In genomic region chr17:44186307-44187130, GRCh38 we compare ENCODE assay signal across 8 cellular contexts. TPM values are rescaled to one million over a fixed set of nuclear protein-coding genes. Genes with fewer than 3 reads are reported as not detected.
DNase-seq lines count a peak whose midpoint lies in the region; ATAC-seq and TF ChIP-seq lines count a peak whose summit lies in the region.

Gene TMUB2 (plus strand): TSS chr17:44186972. CDS start chr17:44187709, 737 bp downstream.

- H3K9me3 ChIP-seq in Karpas-422 (ENCODE audit: low read length) (no peaks in the 10 kb centered on the region), esophagus squamous epithelium (no peaks in the 10 kb centered on the region)

- H3K79me2 ChIP-seq in Karpas-422 (ENCODE audit: low read length): peaks cover 61% of the 10 kb centered on the region

- TF ChIP-seq CTCF in esophagus squamous epithelium (IDR thresholded peaks at IDR 0.05): peak in 1 of 6 experiments; percentile 16

- WGBS in esophagus squamous epithelium, 2 donors: 1% methylated on average over 20 to 32 of the region's 50 CpGs

- H3K36me3 ChIP-seq in Karpas-422 (ENCODE audit: insufficient read depth, low read length) (0 out of 2 replicates have a peak, but pooled peaks cover 8% of the 10 kb centered on the region), esophagus squamous epithelium (peaks cover 13 to 49% (median 17%) of the 10 kb centered on the region in 3 donors)

- intact Hi-C loops in esophagus squamous epithelium (cut with DNase I): no loop called here

- peak within 1 kb of the TSS; percentile 95 for H3K9ac ChIP-seq in Karpas-422 (ENCODE audit: low read length)

- peak in 3 of 4 donors; percentile 60 to 84 (median 77) for TF ChIP-seq POLR2A in esophagus squamous epithelium (IDR thresholded peaks at IDR 0.05)

- H3K4me1 ChIP-seq in Karpas-422 (ENCODE audit: low read length) (peaks cover 23% of the 10 kb centered on the region), esophagus squamous epithelium (peaks cover 12 to 46% (median 20%) of the 10 kb centered on the region in 3 donors)

- no peaks in the 10 kb centered on the region for H3K9me2 ChIP-seq in Karpas-422 (replicated peaks; ENCODE audit: insufficient read depth, low read length)

- H4K20me1 ChIP-seq in Karpas-422 (ENCODE audit: insufficient read depth, low read depth, low read length): no peaks in the 10 kb centered on the region

- peak; percentile 74 for ATAC-seq in GM21825 (IDR thresholded peaks at IDR 0.05; ENCODE audit: unreplicated experiment)

- peak within 1 kb of the TSS; percentile 92; the same call in 1 of the 2 replicates for H2AFZ ChIP-seq in Karpas-422 (ENCODE audit: low read length)

- H3K27me3 ChIP-seq in Karpas-422 (ENCODE audit: low read length) (no peaks in the 10 kb centered on the region), esophagus squamous epithelium (no peaks in the 10 kb centered on the region)

- H3K4me2 ChIP-seq in Karpas-422 (ENCODE audit: low read depth, low read length, poor library complexity, severe bottlenecking): peak within 1 kb of the TSS; percentile 87

- H3K4me3 ChIP-seq in Karpas-422 (ENCODE audit: low read length): peak within 1 kb of the TSS; percentile 99
- peak within 1 kb of the TSS; percentile 74 to 99 (median 83) for H3K4me3 ChIP-seq in esophagus squamous epithelium

- DNase-seq in DMS79 treated with DMSO at 0.1 percent for 48 hours (lab: John Stamatoyannopoulos, UW) (peak; percentile 99), Karpas-422 (peak; percentile 100), RKO (ENCODE audit: low spot score) (peak; percentile 100), activated T-helper 1 cell treated with Interleukin-2 at 50 U/mL for 16 hours (ENCODE audit: low read depth) (peak; percentile 99), esophagus squamous epithelium (lab: John Stamatoyannopoulos, UW) (peak; percentile 95), myocyte (ENCODE audit: low read depth) (peak; percentile 99)
- peak; percentile 97 to 99 for DNase-seq in stimulated activated CD8-positive, alpha-beta memory T cell treated with anti-CD3 and anti-CD28 coated beads, Interleukin-7, amount 100 ng/mL, for 48 hours (ENCODE audit: extremely low read depth in 1 of 2, low read depth in 1 of 2)

- H3K27ac ChIP-seq in Karpas-422 (ENCODE audit: low read length) (peak within 1 kb of the TSS; percentile 75), esophagus squamous epithelium (peak within 1 kb of the TSS; percentile 94 to 100 (median 99))

RNA-seq across cellular contexts. Expression of gene TMUB2, which starts in this region (rescaled TPM):
- total RNA-seq in Karpas-422 (2014; rRNA removed; shearing (Covaris generic); ENCODE audit: low replicate concordance): 29.3 and 36.5 TPM in 2 replicates
- 10 to 100 TPM; 14.6 to 25.5 (median 21.6) TPM for total RNA-seq in esophagus squamous epithelium
- 28.1 and 28.6 TPM in 2 replicates for total RNA-seq in myocyte
- polyA plus RNA-seq in myocyte (2012): 43.7 TPM

Comparison
In these comparisons a context has a peak if more than half of its experiments do, and no peak if none do; other contexts are left out.
1. Peak in every context shown above with its lines: DNase-seq, ATAC-seq, H3K4me3 ChIP-seq and H3K27ac ChIP-seq.